33 cellular contexts compared by ENCODE assay signal in the genomic region with DNA sequence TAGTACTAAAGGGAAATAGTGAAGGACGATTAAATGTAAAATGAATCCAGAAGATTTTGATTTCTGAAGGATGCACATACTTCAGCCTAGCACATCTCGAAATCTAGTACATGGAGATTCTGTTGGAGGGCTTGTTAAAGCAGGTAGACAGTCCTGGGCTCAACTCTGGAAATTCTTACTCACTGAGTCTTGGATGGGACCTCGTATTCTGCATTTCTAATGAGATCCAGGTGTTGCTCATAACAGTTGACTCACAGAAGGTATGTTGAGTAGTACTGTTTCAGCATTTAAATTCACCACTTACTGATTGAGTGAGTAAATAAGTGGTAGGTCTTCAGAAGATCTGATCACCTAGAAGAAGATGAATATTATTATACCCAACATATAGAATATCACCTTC.
"Had no signal": no experiment of that assay in that cellular context is flagged by ENCODE, and none has a peak within 500 bp of the region (broad histone marks: within the 10 kb centered on the region; RNA-seq: fewer than 3 reads in every experiment).

No MANE protein-coding gene starts in this region.

- FAIRE-seq: astrocyte, endometrium, endothelial cell of umbilical vein, frontal cortex had no signal

- DNase-seq: activated B cell treated with CpG ODN at 0.5 μM for 24 hours; activated CD4-positive, alpha-beta T cell treated with anti-CD3 and anti-CD28 coated beads for 48 hours; activated CD4-positive, alpha-beta T cell treated with anti-CD3 and anti-CD28 coated beads, Interleukin-2, amount 50 U/mL, for 1 hour; activated CD4-positive, alpha-beta T cell treated with anti-CD3 and anti-CD28 coated beads, Interleukin-2, amount 50 U/mL, for 48 hours; activated CD8-positive, alpha-beta memory T cell treated with anti-CD3 and anti-CD28 coated beads for 24 hours; activated CD8-positive, alpha-beta T cell treated with anti-CD3 and anti-CD28 coated beads for 36 hours; activated effector memory CD4-positive, alpha-beta T cell treated with Interleukin-2 at 50 U/mL for 16 hours; activated gamma-delta T cell treated with Interleukin-2 at 50 U/mL for 16 hours; activated naive CD4-positive, alpha-beta T cell treated with anti-CD3 and anti-CD28 coated beads, Interleukin-2, amount 50 U/mL, for 16 hours; activated naive CD4-positive, alpha-beta T cell treated with Interleukin-2 at 50 U/mL for 16 hours; activated T-cell treated with anti-CD3 and anti-CD28 coated beads, Interleukin-2, amount 50 U/mL, for 4 hours; amniotic stem cell; anterior cingulate cortex; brain microvascular endothelial cell; central memory CD4-positive, alpha-beta T cell; cerebellar nuclear complex; colonic mucosa; effector CD8-positive, alpha-beta T cell; erythroblast; T-helper 1 cell; T-helper 17 cell; T1000; WERI-Rb-1 had no signal

- H3K36me3 ChIP-seq: brain microvascular endothelial cell, cardiac muscle cell, colonic mucosa, esophagus muscularis mucosa, WERI-Rb-1 had no signal

- H3K4me1 Mint-ChIP-seq: activated B cell treated with CpG ODN at 0.5 μM for 24 hours; activated T-helper 17 cell treated with anti-CD3 and anti-CD28 coated beads, Interleukin-2, amount 50 U/mL, for 72 hours; T-helper 17 cell had no signal

- H3K27me3 ChIP-seq: brain microvascular endothelial cell, cardiac muscle cell, colonic mucosa, esophagus muscularis mucosa had no signal

- H3K36me3 Mint-ChIP-seq: activated naive CD8-positive, alpha-beta T cell had no signal

- H3K27ac Mint-ChIP-seq: activated B cell treated with CpG ODN at 0.5 μM for 24 hours; activated CD8-positive, alpha-beta T cell treated with anti-CD3 and anti-CD28 coated beads for 36 hours; activated naive CD8-positive, alpha-beta T cell; activated T-helper 17 cell treated with anti-CD3 and anti-CD28 coated beads, Interleukin-2, amount 50 U/mL, for 72 hours; T-helper 17 cell; T-helper 2 cell treated with Interferon-gamma antibody and Interleukin-4, amounts not matched to agents 5 μg/mL and 100 μg/mL, for 36 hours had no signal

- H3K27ac ChIP-seq: brain microvascular endothelial cell, cardiac muscle cell, colonic mucosa, esophagus muscularis mucosa, WERI-Rb-1 had no signal

- H3K4me1 ChIP-seq: colonic mucosa, esophagus muscularis mucosa had no signal

- ATAC-seq: activated CD4-positive, CD25-positive, alpha-beta regulatory T cell treated with anti-CD3 and anti-CD28 coated beads, Interleukin-2, amount 50 U/mL, for 24 hours; activated CD8-positive, alpha-beta T cell treated with anti-CD3 and anti-CD28 coated beads for 36 hours; activated T-cell treated with anti-CD3 and anti-CD28 coated beads, Interleukin-2, amount 50 U/mL, for 4 hours; activated T-helper 17 cell treated with anti-CD3 and anti-CD28 coated beads, Interleukin-2, amount 50 U/mL, for 72 hours; T-helper 17 cell had no signal

- H3K9me3 ChIP-seq: colonic mucosa, esophagus muscularis mucosa had no signal

- H3K4me3 Mint-ChIP-seq: activated B cell treated with CpG ODN at 0.5 μM for 24 hours; activated CD8-positive, alpha-beta T cell treated with anti-CD3 and anti-CD28 coated beads for 36 hours; activated naive CD8-positive, alpha-beta T cell; activated T-cell treated with anti-CD3 and anti-CD28 coated beads, Interleukin-2, amount 50 U/mL, for 4 hours; activated T-helper 17 cell treated with anti-CD3 and anti-CD28 coated beads, Interleukin-2, amount 50 U/mL, for 72 hours; T-helper 17 cell; T-helper 2 cell treated with Interferon-gamma antibody and Interleukin-4, amounts not matched to agents 5 μg/mL and 100 μg/mL, for 36 hours had no signal

- H3K4me3 ChIP-seq: cardiac muscle cell, colonic mucosa, esophagus muscularis mucosa had no signal
